In genomic region chr18:48106976-48107781, GRCh38 we compare ENCODE assay signal across 19 cellular contexts.
DNase-seq lines count a peak whose midpoint lies in the region; ATAC-seq, FAIRE-seq and TF ChIP-seq lines count a peak whose summit lies in the region.
"Had no signal": no experiment of that assay in that cellular context is flagged by ENCODE, and none has a peak within 500 bp of the region (broad histone marks: within the 10 kb centered on the region; RNA-seq: fewer than 3 reads in every experiment).

No MANE protein-coding gene starts in this region.

- H2AK5ac ChIP-seq in H1 (ENCODE audit: low read depth, low read length), result no peak overlapping the region

- peaks cover 0 to 12% (median 7%) of the 10 kb centered on the region in 4 experiments; a peak in 5 of 7 replicates for H3K4me1 ChIP-seq in H1 (replicated peaks in 1 of 4; ENCODE audit: control insufficient read depth in 3 of 4, insufficient read depth in 4 of 4, low read length in 3 of 4)
- H3K4me1 ChIP-seq: SJSA1, testis had no signal

- H3K27me3 ChIP-seq in H1 (replicated peaks in 1 of 4; ENCODE audit: control insufficient read depth in 3 of 4, extremely low read depth in 1 of 4, insufficient read depth in 3 of 4, low read length in 3 of 4), result peaks cover 0 to 2% (median 0%) of the 10 kb centered on the region in 4 experiments; a peak in 3 of 7 replicates
- H3K27me3 ChIP-seq: testis had no signal

- peak; percentile 78 for DNase-seq in ELF-1 (ENCODE audit: low read depth, low spot score)
- peak; percentile 52 for DNase-seq in LoVo (ENCODE audit: low spot score)
- no peak for DNase-seq in H1 (ENCODE audit: low read depth in 1 of 2, low spot score in 2 of 2)
- DNase-seq in nephron progenitor cell, result no peak
- no peak for DNase-seq in hippocampal formation (lab: John Stamatoyannopoulos, UW)
- no peak for DNase-seq in HK-2 (ENCODE audit: unreplicated experiment)
- DNase-seq in NCI-H1105 (lab: John Stamatoyannopoulos, UW), result no peak
- DNase-seq: activated CD4-positive, alpha-beta T cell treated with anti-CD3 and anti-CD28 coated beads, Interleukin-2, amount 50 U/mL, for 48 hours; activated T-cell treated with anti-CD3 and anti-CD28 coated beads, Interleukin-2, amount 50 U/mL, for 4 hours; caudate nucleus; GDM1; immature natural killer cell; NCI-H524; stimulated activated CD4-positive, alpha-beta T cell treated with anti-CD3 and anti-CD28 coated beads, Interleukin-4, amount 100 ng/mL, for 24 hours; testis had no signal

- H3K27ac ChIP-seq in H1 (ENCODE audit: low read depth, low read length), result no peak overlapping the region
- H3K27ac ChIP-seq: SJSA1, testis had no signal

- H2AFZ ChIP-seq in H1 (ENCODE audit: low read length), result 0 out of 2 replicates have a peak overlapping the region, but pooled peaks have one; percentile 24

- CTCF ChIA-PET in H1 (lab: Charles Lee; ENCODE audit: partially characterized antibody), result interaction anchor here (0.8 to 1.6 kb wide), 9 partner anchors 8 to 138 kb away, joined by 3 to 5 read pairs (median 4); no protein-coding TSS in a partner anchor

- peaks cover 5% of the 10 kb centered on the region; the same call in 1 of the 2 replicates for H3K23me2 ChIP-seq in H1 (ENCODE audit: low read depth, low read length)

- no peak overlapping the region for H3K23ac ChIP-seq in H1 (ENCODE audit: insufficient read length)

- H4K20me1 ChIP-seq in H1 (replicated peaks in 1 of 2; ENCODE audit: control insufficient read depth in 1 of 2, insufficient read depth in 2 of 2, low read length in 2 of 2), result no peaks in the 10 kb centered on the region

- no peak overlapping the region; a peak in 1 of 8 replicates for H3K4me3 ChIP-seq in H1 (ENCODE audit: extremely low read depth in 1 of 4, insufficient read depth in 2 of 4, low read depth in 3 of 4, low read length in 4 of 4)
- H3K4me3 ChIP-seq: SJSA1, testis had no signal

- no peak for FAIRE-seq in H1 (lab: Jason Lieb, UNC)
- FAIRE-seq: frontal cortex, HepG2 had no signal

- no peaks in the 10 kb centered on the region for H3K9me3 Mint-ChIP-seq in nephron progenitor cell
- H3K9me3 Mint-ChIP-seq: activated T-cell treated with anti-CD3 and anti-CD28 coated beads, Interleukin-2, amount 50 U/mL, for 4 hours; immature natural killer cell had no signal

- WGBS in H1 (ENCODE audit: extremely low coverage in 1 of 2, insufficient coverage in 1 of 2, insufficient read length in 1 of 2, insufficient replicate concordance in 2 of 2, low coverage in 1 of 2, low lambda C conversion rate in 2 of 2, missing lambda C conversion rate in 1 of 2), 2 experiments, result 78 to 100% methylated on average over 1 to 11 of the region's 11 CpGs

- no peak overlapping the region; the same call in 1 of the 2 replicates for H3K18ac ChIP-seq in H1 (ENCODE audit: extremely low read depth, low read length)

- no peak overlapping the region for H2BK120ac ChIP-seq in H1 (replicated peaks; ENCODE audit: low read depth, low read length)

- ATAC-seq in GM19328 (IDR thresholded peaks at IDR 0.05; ENCODE audit: unreplicated experiment), result no peak
- ATAC-seq: activated T-cell treated with anti-CD3 and anti-CD28 coated beads, Interleukin-2, amount 50 U/mL, for 4 hours; HepG2 had no signal

- H3K4me3 Mint-ChIP-seq in nephron progenitor cell, result peak overlapping the region; percentile 12
- H3K4me3 Mint-ChIP-seq: activated T-cell treated with anti-CD3 and anti-CD28 coated beads, Interleukin-2, amount 50 U/mL, for 4 hours; immature natural killer cell had no signal

- peak overlapping the region; percentile 66; the same call in 1 of the 2 replicates for H2BK5ac ChIP-seq in H1 (ENCODE audit: low read depth, low read length)

- TF ChIP-seq RAD21 in H1 (IDR thresholded peaks at IDR 0.05 in 1 of 2, conservative IDR thresholded peaks at IDR 0.05 in 1 of 2; ENCODE audit: low read depth in 2 of 2, low read length in 2 of 2), result no peak

- peak overlapping the region; percentile 68; the same call in 1 of the 2 replicates for H2BK12ac ChIP-seq in H1 (ENCODE audit: low read depth, low read length)

- H3K4ac ChIP-seq in H1 (replicated peaks; ENCODE audit: insufficient read length, low read depth, low read length), result no peak overlapping the region

- no peaks in the 10 kb centered on the region for H3K79me1 ChIP-seq in H1 (ENCODE audit: low read depth, low read length)

- H4K5ac ChIP-seq in H1 (ENCODE audit: insufficient read length, low read depth, low read length), result no peak overlapping the region

- no peak overlapping the region for H2BK15ac ChIP-seq in H1 (ENCODE audit: low read length)

- no peak for TF ChIP-seq EP300 in H1 (IDR thresholded peaks at IDR 0.05; ENCODE audit: borderline replicate concordance in 1 of 2, low read depth in 2 of 2, low read length in 2 of 2)

- no peak overlapping the region for H4K8ac ChIP-seq in H1 (ENCODE audit: extremely low read depth, insufficient read depth, low read length)

- no peak overlapping the region for H3K27ac Mint-ChIP-seq in nephron progenitor cell
- H3K27ac Mint-ChIP-seq: immature natural killer cell had no signal

- H3K27me3 Mint-ChIP-seq in nephron progenitor cell (ENCODE audit: low read depth, poor library complexity), result peaks cover 7% of the 10 kb centered on the region

- H3K4me2 ChIP-seq in H1 (ENCODE audit: insufficient read depth in 1 of 2, low read depth in 2 of 2, low read length in 2 of 2), result peak overlapping the region; percentile 2 to 40; a peak in 2 of 4 replicates

- POLR2A ChIA-PET in H1 (lab: Charles Lee; ENCODE audit: partially characterized antibody), result no interaction called here

- no peak overlapping the region for H4K91ac ChIP-seq in H1 (replicated peaks; ENCODE audit: insufficient read length, low read length)

- H3K36me3 ChIP-seq in H1 (ENCODE audit: control insufficient read depth in 2 of 4, insufficient read depth in 4 of 4, low read length in 3 of 4), result no peaks in the 10 kb centered on the region
- H3K36me3 ChIP-seq: SJSA1 had no signal

- H3K79me2 ChIP-seq in H1 (ENCODE audit: control insufficient read depth in 1 of 2, insufficient read depth in 2 of 2, low read length in 2 of 2), result no peaks in the 10 kb centered on the region

- H3K14ac ChIP-seq in H1 (ENCODE audit: insufficient read length), result no peak overlapping the region

- no peak overlapping the region for H3K9ac ChIP-seq in H1 (replicated peaks in 1 of 4; ENCODE audit: extremely low read depth in 1 of 4, low read depth in 3 of 4, low read length in 3 of 4)

- H3K56ac ChIP-seq in H1 (replicated peaks; ENCODE audit: insufficient read length, low read depth, low read length), result no peak overlapping the region

- no peak for TF ChIP-seq POLR2A in H1 (IDR thresholded peaks at IDR 0.05; ENCODE audit: control extremely low read depth in 1 of 2, low read depth in 2 of 2, low read length in 2 of 2)

- peaks cover 70% of the 10 kb centered on the region for H3K4me1 Mint-ChIP-seq in nephron progenitor cell
- H3K4me1 Mint-ChIP-seq: immature natural killer cell had no signal

- no peaks in the 10 kb centered on the region for H3K36me3 Mint-ChIP-seq in nephron progenitor cell (ENCODE audit: low read depth)
- H3K36me3 Mint-ChIP-seq: immature natural killer cell had no signal

- no peaks in the 10 kb centered on the region for H3K9me3 ChIP-seq in H1 (ENCODE audit: insufficient read depth in 2 of 2, low read depth in 1 of 2, low read length in 1 of 2)
- H3K9me3 ChIP-seq: SJSA1, testis had no signal

- TF ChIP-seq CTCF in H1 (IDR thresholded peaks at IDR 0.05; ENCODE audit: control extremely low read depth in 1 of 3, insufficient read depth in 1 of 3, low read depth in 1 of 3, low read length in 3 of 3) (no peak), nephron progenitor cell (IDR thresholded peaks at IDR 0.05) (no peak)

- H2BK20ac ChIP-seq in H1 (ENCODE audit: low read length), result 0 out of 2 replicates have a peak overlapping the region, but pooled peaks have one; percentile 18

TF ChIP-seq in H1, 55 proteins besides CTCF, POLR2A, EP300 and RAD21 (continues in another document):
- TF ChIP-seq ATF2 (IDR thresholded peaks at IDR 0.05; ENCODE audit: low read length), result no peak
- TF ChIP-seq EGR1 (IDR thresholded peaks at IDR 0.05; ENCODE audit: borderline replicate concordance, low read depth, low read length), result peak; percentile 70
- no peak for TF ChIP-seq TBP (IDR thresholded peaks at IDR 0.05; ENCODE audit: low read depth, low read length)
- no peak for TF ChIP-seq MAFK (IDR thresholded peaks at IDR 0.05; ENCODE audit: low read depth, low read length)
- TF ChIP-seq HDAC6 (IDR thresholded peaks at IDR 0.05; ENCODE audit: low read depth, low read length), result no peak
- no peak for TF ChIP-seq CHD1 (IDR thresholded peaks at IDR 0.05; ENCODE audit: low read depth, low read length)
- no peak for TF ChIP-seq RNF2 (IDR thresholded peaks at IDR 0.05; ENCODE audit: borderline replicate concordance, low read depth, low read length, missing control alignments, poor library complexity, severe bottlenecking)
- no peak for TF ChIP-seq KDM5A (IDR thresholded peaks at IDR 0.05; ENCODE audit: low read length)
- TF ChIP-seq CTBP2 (IDR thresholded peaks at IDR 0.05; ENCODE audit: borderline replicate concordance, insufficient read depth, insufficient read length, low read length), result peak; percentile 67
- TF ChIP-seq KDM1A (IDR thresholded peaks at IDR 0.05; ENCODE audit: borderline replicate concordance, low read length), result no peak
- peak; percentile 42; the same call in 1 of the 2 replicates for TF ChIP-seq TEAD4 (IDR thresholded peaks at IDR 0.05; ENCODE audit: low read depth, low read length)
- no peak for TF ChIP-seq NANOG (IDR thresholded peaks at IDR 0.05; ENCODE audit: insufficient read depth, low read depth, low read length, poor library complexity, severe bottlenecking)
- TF ChIP-seq SRF (IDR thresholded peaks at IDR 0.05; ENCODE audit: low read depth, low read length), result no peak
- TF ChIP-seq CEBPB (IDR thresholded peaks at IDR 0.05; ENCODE audit: low read depth, low read length), result no peak
- TF ChIP-seq EZH2 (IDR thresholded peaks at IDR 0.05; ENCODE audit: low read depth, low read length, severe bottlenecking), result no peak
- TF ChIP-seq YY1 (IDR thresholded peaks at IDR 0.05; ENCODE audit: low read depth, low read length), result 0 out of 2 replicates have a peak, but pooled peaks have one; percentile 31

Comparison
In these comparisons a context has a peak if more than half of its experiments do, and no peak if none do; other contexts are left out.
1. DNase-seq: peak in ELF-1 (single experiment) and LoVo (single experiment); none in H1 (0 of 2), nephron progenitor cell (single experiment), hippocampal formation (0 of 2), HK-2 (single experiment) and NCI-H1105 (single experiment).